In the genomic region with DNA sequence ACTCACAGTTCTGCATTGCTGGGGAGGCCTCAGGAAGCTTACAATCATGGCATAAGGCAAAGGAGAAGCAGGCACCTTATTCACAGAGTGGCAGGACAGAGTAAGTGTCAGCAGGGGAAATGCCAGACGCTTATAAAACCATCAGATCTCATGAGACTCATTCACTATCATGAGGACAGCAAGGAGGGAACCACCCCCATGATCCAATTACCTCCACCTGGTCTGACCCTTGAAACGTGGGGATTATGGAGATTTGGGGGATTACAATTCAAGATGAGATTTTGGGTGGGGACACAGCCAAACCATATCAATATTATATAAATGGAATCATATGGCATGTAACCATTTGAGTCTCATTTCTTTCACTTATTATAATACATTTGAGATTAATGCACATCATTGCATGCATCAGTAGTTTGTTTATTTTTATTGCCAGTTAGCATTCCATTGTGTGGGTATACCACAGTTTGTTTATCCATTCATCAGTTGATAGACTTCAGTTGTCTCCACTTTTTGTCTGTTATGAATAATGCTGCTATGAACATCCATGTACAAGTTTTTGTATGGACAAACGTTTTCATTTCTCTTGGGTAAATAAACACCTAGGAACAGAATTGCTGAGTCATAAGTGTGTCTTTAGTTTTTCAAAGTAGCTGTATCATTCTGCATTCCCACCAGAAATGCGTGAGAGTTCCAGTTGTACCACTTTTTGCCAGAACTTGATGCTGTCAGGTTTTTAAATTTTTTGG, we compare ENCODE assay signal across 18 cellular contexts. TPM values are rescaled to one million over a fixed set of nuclear protein-coding genes. Genes with fewer than 3 reads are reported as not detected.
A peak's percentile ranks its signal among the peaks of the same experiment; 100 is the strongest.
DNase-seq lines count a peak whose midpoint lies in the region; ATAC-seq, FAIRE-seq and TF ChIP-seq lines count a peak whose summit lies in the region.
"Had no signal": no experiment of that assay in that cellular context is flagged by ENCODE, and none has a peak within 500 bp of the region (broad histone marks: within the 10 kb centered on the region; RNA-seq: fewer than 3 reads in every experiment).

No MANE protein-coding gene starts in this region.

- no peak overlapping the region for H3K4me3 Mint-ChIP-seq in MCF 10A (ENCODE audit: unreplicated experiment)
- H3K4me3 Mint-ChIP-seq: activated CD4-positive, alpha-beta T cell treated with anti-CD3 and anti-CD28 coated beads, Interleukin-2, amount 10 ng/mL, durations not matched to agents 7 days and 5 days; stimulated activated memory B cell treated with anti-CD40 and anti-IgM and Interleukin-4, amounts not matched to agents 10 μg/mL and 1 μg/mL and 100 μg/mL, for 72 hours; T-helper 17 cell had no signal

- H3K9ac ChIP-seq in skeletal muscle satellite cell (ENCODE audit: low read depth, low read length), result no peak overlapping the region

- peaks cover 23% of the 10 kb centered on the region for H3K4me1 Mint-ChIP-seq in MCF 10A (ENCODE audit: insufficient read depth, unreplicated experiment)
- H3K4me1 Mint-ChIP-seq: activated CD4-positive, alpha-beta T cell treated with anti-CD3 and anti-CD28 coated beads, Interleukin-2, amount 10 ng/mL, durations not matched to agents 7 days and 5 days; T-helper 17 cell had no signal

- H3K36me3 ChIP-seq in breast epithelium (no peaks in the 10 kb centered on the region), RWPE2 (ENCODE audit: low read depth) (no peaks in the 10 kb centered on the region), skeletal muscle satellite cell (ENCODE audit: insufficient read depth, low read length) (no peaks in the 10 kb centered on the region), small intestine (ENCODE audit: control insufficient read depth in 2 of 2, insufficient read depth in 2 of 2, low read length in 2 of 2) (no peaks in the 10 kb centered on the region)

- H3K27ac Mint-ChIP-seq in MCF 10A (ENCODE audit: low read depth, unreplicated experiment), result no peak overlapping the region
- H3K27ac Mint-ChIP-seq: activated CD4-positive, alpha-beta T cell treated with anti-CD3 and anti-CD28 coated beads, Interleukin-2, amount 10 ng/mL, durations not matched to agents 7 days and 5 days; stimulated activated memory B cell treated with anti-CD40 and anti-IgM and Interleukin-4, amounts not matched to agents 10 μg/mL and 1 μg/mL and 100 μg/mL, for 72 hours; T-helper 17 cell had no signal

- WGBS in small intestine, 3 donors, result 48 to 49% (median 49%) methylated on average over 4 of the region's 4 CpGs

- ATAC-seq in RWPE2 (ENCODE audit: low read depth), result peak; percentile 22; the same call in 1 of the 3 replicates
- ATAC-seq in esophagus mucosa, result peak; percentile 43
- ATAC-seq: HCT116; stimulated activated memory B cell treated with anti-CD40 and anti-IgM and Interleukin-4, amounts not matched to agents 10 μg/mL and 1 μg/mL and 100 μg/mL, for 72 hours; T-helper 17 cell had no signal

- no peak for FAIRE-seq in small intestine (lab: Jason Lieb, UNC)
- FAIRE-seq: A204.1 had no signal

- no TSS peak for BruUV-seq in MCF 10A (replicated peaks; lab: Mats Ljungman, UMichigan)

- H3K9me3 ChIP-seq in breast epithelium, result no peaks in the 10 kb centered on the region
- H3K9me3 ChIP-seq in RWPE2 (ENCODE audit: severe bottlenecking), result no peaks in the 10 kb centered on the region
- no peaks in the 10 kb centered on the region for H3K9me3 ChIP-seq in skeletal muscle satellite cell (replicated peaks; ENCODE audit: low read length)
- H3K9me3 ChIP-seq in small intestine (ENCODE audit: control insufficient read depth, low read depth), result no peaks in the 10 kb centered on the region

- CTCF ChIA-PET in MCF 10A (lab: Yijun Ruan, JAX), result interaction anchor here (1.0 kb wide), 1 partner anchor 104 kb away, joined by 3 read pairs; no protein-coding TSS in a partner anchor

- peak overlapping the region; percentile 33 for H3K4me2 ChIP-seq in skeletal muscle satellite cell (ENCODE audit: low read length)

- peak; percentile 67 for DNase-seq in MCF 10A (ENCODE audit: unreplicated experiment)
- DNase-seq in breast epithelium (ENCODE audit: low spot score in 2 of 2), result no peak
- DNase-seq in RWPE2 (ENCODE audit: low spot score), result no peak
- no peak for DNase-seq in small intestine
- no peak for DNase-seq in substantia nigra (lab: John Stamatoyannopoulos, UW)
- no peak for DNase-seq in AML-193 (lab: John Stamatoyannopoulos, UW)
- DNase-seq: activated CD4-positive, alpha-beta T cell treated with anti-CD3 and anti-CD28 coated beads, Interleukin-2, amount 10 ng/mL, durations not matched to agents 7 days and 5 days; COR-L47; islet precursor cell; Kasumi-1; NCI-H1694; occipital lobe; T-helper 17 cell had no signal

- H3K9me3 Mint-ChIP-seq in MCF 10A (ENCODE audit: unreplicated experiment), result no peaks in the 10 kb centered on the region
- H3K9me3 Mint-ChIP-seq: activated CD4-positive, alpha-beta T cell treated with anti-CD3 and anti-CD28 coated beads, Interleukin-2, amount 10 ng/mL, durations not matched to agents 7 days and 5 days; stimulated activated memory B cell treated with anti-CD40 and anti-IgM and Interleukin-4, amounts not matched to agents 10 μg/mL and 1 μg/mL and 100 μg/mL, for 72 hours had no signal

- H3K4me3 ChIP-seq in breast epithelium (no peak overlapping the region), RWPE2 (ENCODE audit: severe bottlenecking) (no peak overlapping the region), skeletal muscle satellite cell (ENCODE audit: low read length) (no peak overlapping the region), small intestine (ENCODE audit: low read depth in 1 of 2, low read length in 2 of 2) (no peak overlapping the region)

- H3K27ac ChIP-seq in breast epithelium, result no peak overlapping the region
- peak overlapping the region; percentile 30 for H3K27ac ChIP-seq in RWPE2 (ENCODE audit: poor library complexity, severe bottlenecking)
- no peak overlapping the region for H3K27ac ChIP-seq in small intestine (ENCODE audit: low read depth in 1 of 2, low read length in 1 of 2)
- H3K27ac ChIP-seq in substantia nigra (ENCODE audit: low read depth, low read length, poor library complexity, severe bottlenecking), result no peak overlapping the region

- H3K27me3 ChIP-seq in breast epithelium (no peaks in the 10 kb centered on the region), RWPE2 (ENCODE audit: insufficient read depth, poor library complexity, severe bottlenecking) (no peaks in the 10 kb centered on the region), skeletal muscle satellite cell (ENCODE audit: control insufficient read depth, insufficient read depth, low read length) (no peaks in the 10 kb centered on the region), small intestine (ENCODE audit: control insufficient read depth in 2 of 2, insufficient read depth in 2 of 2, low read length in 2 of 2) (no peaks in the 10 kb centered on the region)

- H3K36me3 Mint-ChIP-seq in MCF 10A (ENCODE audit: insufficient read depth, unreplicated experiment), result no peaks in the 10 kb centered on the region
- H3K36me3 Mint-ChIP-seq: stimulated activated memory B cell treated with anti-CD40 and anti-IgM and Interleukin-4, amounts not matched to agents 10 μg/mL and 1 μg/mL and 100 μg/mL, for 72 hours had no signal

- TF ChIP-seq POLR2A in breast epithelium (IDR thresholded peaks at IDR 0.05), result no peak

- no peak for TF ChIP-seq CTCF in MCF 10A (IDR thresholded peaks at IDR 0.05; ENCODE audit: unreplicated experiment)
- no peak for TF ChIP-seq CTCF in breast epithelium (IDR thresholded peaks at IDR 0.05)
- TF ChIP-seq CTCF in RWPE2 (IDR thresholded peaks at IDR 0.05; ENCODE audit: poor library complexity, severe bottlenecking), result no peak

- no peaks in the 10 kb centered on the region for H3K27me3 Mint-ChIP-seq in MCF 10A (ENCODE audit: insufficient read depth, unreplicated experiment)

- no peaks in the 10 kb centered on the region for H3K4me1 ChIP-seq in breast epithelium
- peaks cover 25% of the 10 kb centered on the region for H3K4me1 ChIP-seq in RWPE2 (ENCODE audit: insufficient read depth, poor library complexity, severe bottlenecking)
- peaks cover 23% of the 10 kb centered on the region for H3K4me1 ChIP-seq in skeletal muscle satellite cell (ENCODE audit: control insufficient read depth, insufficient read depth, low read length)
- H3K4me1 ChIP-seq in small intestine (ENCODE audit: control insufficient read depth in 2 of 2, insufficient read depth in 1 of 2, low read depth in 1 of 2, low read length in 1 of 2), result no peaks in the 10 kb centered on the region

- intact Hi-C loops in MCF 10A (cut with micrococcal nuclease), result no loop called here
- intact Hi-C loops in breast epithelium (cut with DNase I; ENCODE audit: low total_unique reads), result no loop called here

- POLR2A ChIA-PET in MCF 10A (lab: Yijun Ruan, JAX), result interaction anchor here (1.2 to 1.3 kb wide), 3 partner anchors 9 to 319 kb away, joined by 3 to 7 read pairs (median 5); no protein-coding TSS in a partner anchor

RNA-seq across cellular contexts. Expression of a gene that starts 5.8 kb away (rescaled TPM):
- total RNA-seq in MCF 10A (2022) (17.3 and 18.2 TPM in 2 replicates), breast epithelium (10 to 100 TPM; 21.1 to 30.2 (median 21.9) TPM), esophagus mucosa (9.2 TPM)
- 15.9 and 17.0 TPM in 2 replicates for total RNA-seq in skeletal muscle satellite cell (2012; rRNA removed)
- 1 to 10 TPM; 4.7 to 7.3 (median 6.8) TPM for polyA plus RNA-seq in small intestine

RNA-seq across cellular contexts. Expression of a gene that starts 34.6 kb away (rescaled TPM):
- total RNA-seq in MCF 10A (2022) (10.9 and 12.1 TPM in 2 replicates), breast epithelium (10 to 100 TPM; 20.6 to 34.0 (median 23.6) TPM), esophagus mucosa (13.1 TPM)
- total RNA-seq in skeletal muscle satellite cell (2012; rRNA removed), result 4.4 and 4.6 TPM in 2 replicates
- polyA plus RNA-seq in small intestine, result 1 to 10 TPM; 2.2 to 6.7 (median 4.1) TPM
